ENCODE assay signal across 21 cellular contexts in the genomic region with DNA sequence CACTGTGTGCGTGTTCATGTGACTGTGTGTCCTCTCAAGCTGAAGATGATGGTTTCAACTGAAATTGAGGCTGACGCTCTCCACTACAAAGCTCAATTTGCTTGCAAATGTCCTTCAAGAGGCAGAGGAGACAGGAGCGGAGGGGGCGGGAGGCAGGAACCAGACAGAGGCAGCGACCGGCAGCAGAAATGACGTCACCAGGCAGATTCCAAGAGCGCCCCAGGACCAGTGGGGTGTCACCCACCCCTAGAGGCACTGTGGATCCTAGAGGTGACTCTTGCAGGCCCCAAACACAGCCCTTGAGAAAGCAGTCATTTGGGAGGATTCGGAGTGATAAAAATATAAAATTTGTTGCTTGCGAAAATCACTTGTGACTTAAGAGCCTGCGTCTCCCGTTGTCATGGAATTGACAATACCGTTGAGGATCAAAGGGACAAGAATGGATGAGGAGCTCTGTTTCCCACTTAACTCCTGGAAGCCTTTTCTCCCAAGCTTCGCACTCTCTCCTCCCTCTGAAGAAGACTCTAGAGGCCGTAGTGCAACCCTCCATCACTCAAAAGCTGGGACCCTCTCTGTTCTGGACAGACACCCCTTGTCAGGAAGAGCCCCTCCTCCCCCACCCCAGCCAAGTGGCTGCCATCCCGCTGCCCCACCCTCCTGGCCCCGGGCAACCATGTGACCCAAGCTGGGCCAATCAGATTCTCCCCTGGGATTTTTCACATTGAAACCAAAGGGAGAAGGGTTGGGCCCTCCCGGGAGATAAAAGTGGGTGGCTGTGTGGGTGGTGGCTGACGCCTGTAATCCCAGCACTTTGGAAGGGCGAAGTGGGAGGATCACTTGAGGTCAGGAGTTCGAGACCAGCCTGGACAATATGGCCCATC. TPM values are rescaled to one million over a fixed set of nuclear protein-coding genes. Genes with fewer than 3 reads are reported as not detected.
A peak's percentile ranks its signal among the peaks of the same experiment; 100 is the strongest.
DNase-seq lines count a peak whose midpoint lies in the region; ATAC-seq and TF ChIP-seq lines count a peak whose summit lies in the region.
"Had no signal": no experiment of that assay in that cellular context is flagged by ENCODE, and none has a peak within 500 bp of the region (broad histone marks: within the 10 kb centered on the region; RNA-seq: fewer than 3 reads in every experiment).

No MANE protein-coding gene starts in this region.

- no peak overlapping the region for H3K4me3 ChIP-seq in endodermal cell (ENCODE audit: low read length)
- H3K4me3 ChIP-seq: colonic mucosa, gastroesophageal sphincter, PC-9 had no signal

- DNase-seq in NCI-H1417 (lab: John Stamatoyannopoulos, UW) (peak; percentile 18 to 62 (median 34)), NCI-H1417 treated with DMSO at 0.1 percent for 48 hours (lab: John Stamatoyannopoulos, UW) (no peak), NCI-H69 (lab: John Stamatoyannopoulos, UW) (peak; percentile 10), endodermal cell (no peak), progenitor cell of endocrine pancreas (ENCODE audit: low spot score, unreplicated experiment) (no peak), SIG-M5 treated with dmso at 0.1 percent for 504 hours (lab: John Stamatoyannopoulos, UW; ENCODE audit: unreplicated experiment) (no peak)
- no peak for DNase-seq in activated CD4-positive, alpha-beta T cell treated with anti-CD3 and anti-CD28 coated beads for 36 hours
- DNase-seq: 8988T; activated CD8-positive, alpha-beta memory T cell treated with anti-CD3 and anti-CD28 coated beads, Interleukin-2, amount 10 ng/mL, durations not matched to agents 7 days and 5 days; colonic mucosa; DND-41; mammary epithelial cell; NCI-H1048; PC-9; stimulated activated CD4-positive, alpha-beta T cell treated with anti-CD3 and anti-CD28 coated beads, Interleukin-4, amount 100 ng/mL, for 4 hours; T-cell had no signal

- H3K4me1 Mint-ChIP-seq in endodermal cell (peaks cover 15% of the 10 kb centered on the region), progenitor cell of endocrine pancreas (ENCODE audit: low read depth) (no peaks in the 10 kb centered on the region)
- H3K4me1 Mint-ChIP-seq in activated CD4-positive, alpha-beta T cell treated with anti-CD3 and anti-CD28 coated beads for 36 hours = no peaks in the 10 kb centered on the region
- H3K4me1 Mint-ChIP-seq: activated CD8-positive, alpha-beta memory T cell treated with anti-CD3 and anti-CD28 coated beads, Interleukin-2, amount 10 ng/mL, durations not matched to agents 7 days and 5 days; T-cell had no signal

- intact Hi-C loops in activated CD4-positive, alpha-beta T cell treated with anti-CD3 and anti-CD28 coated beads for 36 hours (cut with DNase I, micrococcal nuclease) = no loop called here

- ATAC-seq in HG02642 (IDR thresholded peaks at IDR 0.05; ENCODE audit: poor library complexity, unreplicated experiment) = no peak
- ATAC-seq in activated CD4-positive, alpha-beta T cell treated with anti-CD3 and anti-CD28 coated beads for 36 hours = no peak
- ATAC-seq: activated CD8-positive, alpha-beta memory T cell treated with anti-CD3 and anti-CD28 coated beads, Interleukin-2, amount 10 ng/mL, durations not matched to agents 7 days and 5 days; T-cell had no signal

- H3K4me3 Mint-ChIP-seq in endodermal cell = no peak overlapping the region
- no peak overlapping the region for H3K4me3 Mint-ChIP-seq in progenitor cell of endocrine pancreas (ENCODE audit: low read depth)
- no peak overlapping the region for H3K4me3 Mint-ChIP-seq in activated CD4-positive, alpha-beta T cell treated with anti-CD3 and anti-CD28 coated beads for 36 hours
- H3K4me3 Mint-ChIP-seq: activated CD8-positive, alpha-beta memory T cell treated with anti-CD3 and anti-CD28 coated beads, Interleukin-2, amount 10 ng/mL, durations not matched to agents 7 days and 5 days; T-cell had no signal

- TF ChIP-seq CTCF in endodermal cell (conservative IDR thresholded peaks at IDR 0.05) (no peak), progenitor cell of endocrine pancreas (IDR thresholded peaks at IDR 0.05; ENCODE audit: unreplicated experiment) (no peak)

- peak overlapping the region; percentile 83 for H3K27ac ChIP-seq in endodermal cell (ENCODE audit: low read depth, low read length)
- H3K27ac ChIP-seq: C4-2B, colonic mucosa, epithelial cell of prostate, gastroesophageal sphincter, neutrophil, PC-9 had no signal

- 48 to 76% methylated on average over 11 to 21 of the region's 21 CpGs for WGBS in endodermal cell (ENCODE audit: insufficient coverage in 1 of 2, insufficient read length in 1 of 2), 2 experiments

- H3K36me3 Mint-ChIP-seq in endodermal cell (ENCODE audit: low read depth) = no peaks in the 10 kb centered on the region
- H3K36me3 Mint-ChIP-seq in progenitor cell of endocrine pancreas (ENCODE audit: insufficient read depth) = no peaks in the 10 kb centered on the region
- H3K36me3 Mint-ChIP-seq in activated CD4-positive, alpha-beta T cell treated with anti-CD3 and anti-CD28 coated beads for 36 hours (ENCODE audit: low read depth) = no peaks in the 10 kb centered on the region
- H3K36me3 Mint-ChIP-seq: activated CD8-positive, alpha-beta memory T cell treated with anti-CD3 and anti-CD28 coated beads, Interleukin-2, amount 10 ng/mL, durations not matched to agents 7 days and 5 days; T-cell had no signal

- H3K9me3 ChIP-seq in endodermal cell (ENCODE audit: control insufficient read depth, low read length) = no peaks in the 10 kb centered on the region
- H3K9me3 ChIP-seq: colonic mucosa, gastroesophageal sphincter, neutrophil had no signal

- no peaks in the 10 kb centered on the region for H3K4me1 ChIP-seq in endodermal cell (ENCODE audit: control insufficient read depth, insufficient read depth, low read length)
- H3K4me1 ChIP-seq: colonic mucosa, gastroesophageal sphincter had no signal

- CTCF ChIA-PET in activated CD4-positive, alpha-beta T cell treated with anti-CD3 and anti-CD28 coated beads for 36 hours (lab: Charles Lee) = interaction anchor here (0.7 kb wide), 1 partner anchor 11 kb away, joined by 3 read pairs; no protein-coding TSS in a partner anchor

- no peak overlapping the region for H3K9ac ChIP-seq in endodermal cell (ENCODE audit: extremely low read depth, low read length, poor library complexity, severe bottlenecking)

- H3K27me3 Mint-ChIP-seq in endodermal cell (ENCODE audit: insufficient read depth) (peaks cover 29% of the 10 kb centered on the region), progenitor cell of endocrine pancreas (peaks cover 15% of the 10 kb centered on the region)
- peaks cover 4% of the 10 kb centered on the region for H3K27me3 Mint-ChIP-seq in activated CD4-positive, alpha-beta T cell treated with anti-CD3 and anti-CD28 coated beads for 36 hours

- H3K27ac Mint-ChIP-seq in endodermal cell (no peak overlapping the region), progenitor cell of endocrine pancreas (peak overlapping the region; percentile 0)
- no peak overlapping the region for H3K27ac Mint-ChIP-seq in activated CD4-positive, alpha-beta T cell treated with anti-CD3 and anti-CD28 coated beads for 36 hours
- H3K27ac Mint-ChIP-seq: activated CD8-positive, alpha-beta memory T cell treated with anti-CD3 and anti-CD28 coated beads, Interleukin-2, amount 10 ng/mL, durations not matched to agents 7 days and 5 days; T-cell had no signal

- no peaks in the 10 kb centered on the region for H3K27me3 ChIP-seq in endodermal cell (ENCODE audit: control insufficient read depth, insufficient read depth, low read length, poor library complexity, severe bottlenecking)
- H3K27me3 ChIP-seq: colonic mucosa, gastroesophageal sphincter, neutrophil had no signal

- H3K9me3 Mint-ChIP-seq in endodermal cell = peaks cover 6% of the 10 kb centered on the region
- H3K9me3 Mint-ChIP-seq in progenitor cell of endocrine pancreas (ENCODE audit: low read depth) = no peaks in the 10 kb centered on the region
- no peaks in the 10 kb centered on the region for H3K9me3 Mint-ChIP-seq in activated CD4-positive, alpha-beta T cell treated with anti-CD3 and anti-CD28 coated beads for 36 hours (ENCODE audit: low read depth)
- H3K9me3 Mint-ChIP-seq: T-cell had no signal

- no peaks in the 10 kb centered on the region for H3K36me3 ChIP-seq in endodermal cell (ENCODE audit: control insufficient read depth, insufficient read depth, low read length)
- H3K36me3 ChIP-seq: colonic mucosa, gastroesophageal sphincter, neutrophil had no signal

- POLR2A ChIA-PET in activated CD4-positive, alpha-beta T cell treated with anti-CD3 and anti-CD28 coated beads for 36 hours (lab: Charles Lee) = no interaction called here

RNA-seq across cellular contexts. Expression of gene SLC29A4, which starts 16.4 kb away (rescaled TPM):
- total RNA-seq in endodermal cell (10 to 100 TPM; 15.0 to 23.8 TPM), progenitor cell of endocrine pancreas (108 and 120 TPM in 2 replicates)
- 34.8 TPM for polyA plus RNA-seq in endodermal cell (2013, experiment 1 of 2)
- 30.5 TPM for polyA plus RNA-seq in endodermal cell (2013, experiment 2 of 2)
- total RNA-seq in activated CD4-positive, alpha-beta T cell treated with anti-CD3 and anti-CD28 coated beads for 36 hours = 1 to 10 TPM; 1.0 to 1.7 TPM

Comparison
In these comparisons a context has a peak if more than half of its experiments do, and no peak if none do; other contexts are left out.
1. DNase-seq: peak in NCI-H1417 (3 of 3) and NCI-H69 (single experiment); none in NCI-H1417 treated with DMSO at 0.1 percent for 48 hours (single experiment), endodermal cell (single experiment), progenitor cell of endocrine pancreas (single experiment), activated CD4-positive, alpha-beta T cell treated with anti-CD3 and anti-CD28 coated beads for 36 hours (single experiment) and SIG-M5 treated with dmso at 0.1 percent for 504 hours (single experiment).
2. RNA of gene SLC29A4, which starts 16.4 kb away (total RNA-seq): 108 to 120 TPM in progenitor cell of endocrine pancreas and 15.0 to 23.8 TPM in endodermal cell; 1.0 to 1.7 TPM in activated CD4-positive, alpha-beta T cell treated with anti-CD3 and anti-CD28 coated beads for 36 hours; every median in the first group is over 4 times any median in the second.